ENCODE assay signal across 8 cellular contexts in the genomic region with DNA sequence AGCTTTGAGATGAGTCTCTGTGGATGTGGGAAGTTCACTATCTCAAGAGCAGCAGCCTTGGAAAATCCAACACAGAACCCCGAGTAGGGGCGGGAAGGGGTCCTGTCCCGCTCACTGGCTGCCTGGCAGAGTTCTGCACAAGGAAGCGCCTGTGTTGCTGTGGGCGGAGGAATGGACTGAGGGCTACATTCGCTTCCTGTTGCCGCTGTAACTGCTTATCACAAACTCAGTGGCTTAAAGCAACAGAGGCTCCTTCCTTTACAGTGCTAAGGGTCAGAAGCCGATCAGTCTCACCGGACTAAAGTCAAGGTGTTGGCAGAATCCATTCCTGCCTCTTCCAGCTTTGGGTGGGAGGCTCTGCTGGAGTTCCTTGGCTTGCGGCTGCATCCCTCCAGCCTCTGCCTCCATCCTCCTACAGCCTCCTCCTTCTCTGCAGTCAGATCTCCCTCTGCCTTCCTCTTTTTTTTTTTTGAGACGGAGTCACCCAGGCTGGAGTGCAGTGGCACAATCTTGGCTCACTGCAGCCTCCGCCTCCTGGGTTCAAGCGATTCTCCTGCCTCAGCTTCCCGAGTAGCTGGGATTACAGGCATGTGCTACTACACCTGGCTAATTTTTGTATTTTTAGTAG.
DNase-seq lines count a peak whose midpoint lies in the region; ATAC-seq and TF ChIP-seq lines count a peak whose summit lies in the region.

No MANE protein-coding gene starts in this region.

- intact Hi-C loops in uterus (cut with DNase I; ENCODE audit: low total_unique reads), result no loop called here

- no peak for TF ChIP-seq POLR2A in uterus (IDR thresholded peaks at IDR 0.05)

- peaks cover 41 to 68% (median 63%) of the 10 kb centered on the region in 3 donors for H3K4me1 Mint-ChIP-seq in IgD-negative memory B cell
- peaks cover 89% of the 10 kb centered on the region for H3K4me1 Mint-ChIP-seq in activated naive CD4-positive, alpha-beta T cell treated with anti-CD3 and anti-CD28 coated beads, Interleukin-2, amount 50 U/mL, for 24 hours

- no peak for TF ChIP-seq CTCF in GM12864 (IDR thresholded peaks at IDR 0.05; ENCODE audit: low read depth, low read length, missing control alignments)
- no peak for TF ChIP-seq CTCF in uterus (IDR thresholded peaks at IDR 0.05)

- peaks cover 26 to 57% of the 10 kb centered on the region in 2 donors for H3K4me1 ChIP-seq in uterus

- H3K36me3 ChIP-seq in uterus, result no peaks in the 10 kb centered on the region

- peak overlapping the region; percentile 79 to 100 (median 100) for H3K27ac Mint-ChIP-seq in IgD-negative memory B cell
- peak overlapping the region; percentile 100 for H3K27ac Mint-ChIP-seq in activated naive CD4-positive, alpha-beta T cell treated with anti-CD3 and anti-CD28 coated beads, Interleukin-2, amount 50 U/mL, for 24 hours

- H3K9me3 Mint-ChIP-seq in IgD-negative memory B cell, result no peaks in the 10 kb centered on the region
- H3K9me3 Mint-ChIP-seq in activated naive CD4-positive, alpha-beta T cell treated with anti-CD3 and anti-CD28 coated beads, Interleukin-2, amount 50 U/mL, for 24 hours, result no peaks in the 10 kb centered on the region

- DNase-seq in GM12864 (ENCODE audit: low read depth) (peak; percentile 76), lung microvascular endothelial cell (ENCODE audit: low read depth in 2 of 2) (peak; percentile 58 to 71), uterus (no peak), LoVo (ENCODE audit: low spot score) (no peak)

- H3K9me3 ChIP-seq in uterus, result no peaks in the 10 kb centered on the region

- H3K27ac ChIP-seq in uterus, result peak overlapping the region; percentile 66 to 76

- H3K36me3 Mint-ChIP-seq in IgD-negative memory B cell, result peaks cover 4% of the 10 kb centered on the region
- H3K36me3 Mint-ChIP-seq in activated naive CD4-positive, alpha-beta T cell treated with anti-CD3 and anti-CD28 coated beads, Interleukin-2, amount 50 U/mL, for 24 hours, result no peaks in the 10 kb centered on the region

- peaks cover 2% of the 10 kb centered on the region for H3K27me3 Mint-ChIP-seq in IgD-negative memory B cell
- H3K27me3 Mint-ChIP-seq in activated naive CD4-positive, alpha-beta T cell treated with anti-CD3 and anti-CD28 coated beads, Interleukin-2, amount 50 U/mL, for 24 hours, result no peaks in the 10 kb centered on the region

- ATAC-seq in HG03460 (IDR thresholded peaks at IDR 0.05; ENCODE audit: unreplicated experiment) (no peak), HG03025 (IDR thresholded peaks at IDR 0.05; ENCODE audit: low FRiP score, unreplicated experiment) (no peak)

- H3K27me3 ChIP-seq in uterus, result no peaks in the 10 kb centered on the region

- H3K4me3 ChIP-seq in GM12864 (ENCODE audit: low read depth, low read length) (peak overlapping the region; percentile 48), uterus (no peak overlapping the region)

- peak overlapping the region; percentile 77 to 89 (median 86) for H3K4me3 Mint-ChIP-seq in IgD-negative memory B cell
- H3K4me3 Mint-ChIP-seq in activated naive CD4-positive, alpha-beta T cell treated with anti-CD3 and anti-CD28 coated beads, Interleukin-2, amount 50 U/mL, for 24 hours, result peak overlapping the region; percentile 72

Comparison
In these comparisons a context has a peak if more than half of its experiments do, and no peak if none do; other contexts are left out.
1. DNase-seq: peak in GM12864 (single experiment) and lung microvascular endothelial cell (2 of 2); none in uterus (0 of 2) and LoVo (single experiment).